24 cellular contexts compared by ENCODE assay signal in the genomic region with DNA sequence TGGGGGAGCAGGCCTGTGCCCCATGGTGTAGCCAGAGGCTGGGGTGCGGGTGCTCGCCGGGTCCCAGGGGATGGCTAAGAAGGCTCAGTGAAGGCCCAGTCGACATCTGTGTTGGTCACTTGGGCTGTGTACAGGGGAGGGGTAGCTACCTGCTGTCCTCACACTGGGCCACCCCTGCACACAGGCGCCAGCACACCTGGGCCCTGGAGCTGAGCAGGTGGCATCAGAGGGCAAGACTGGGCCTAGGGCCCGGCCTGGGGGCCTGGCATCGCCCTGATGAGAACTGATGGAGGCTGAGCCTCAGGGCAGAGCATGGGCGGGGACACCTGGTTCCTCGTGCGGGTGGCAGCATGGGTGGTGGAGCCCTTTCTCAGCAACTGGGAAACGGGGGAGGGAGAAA. TPM values are rescaled to one million over a fixed set of nuclear protein-coding genes. Genes with fewer than 3 reads are reported as not detected.
"Had no signal": no experiment of that assay in that cellular context is flagged by ENCODE, and none has a peak within 500 bp of the region (broad histone marks: within the 10 kb centered on the region; RNA-seq: fewer than 3 reads in every experiment).

No MANE protein-coding gene starts in this region.

- H3K36me3 Mint-ChIP-seq: naive thymus-derived CD4-positive, alpha-beta T cell; stimulated activated effector memory CD8-positive, alpha-beta T cell treated with anti-CD3 and anti-CD28 coated beads, Interleukin-12 subunit alpha, Interleukin-12 subunit beta, amount 100 ng/mL, for 72 hours had no signal

- DNase-seq: cortex of kidney; effector memory CD4-positive, alpha-beta T cell; gastrocnemius medialis; heart right ventricle; hypothalamus; left ventricle myocardium inferior; mesenchymal stem cell; naive thymus-derived CD4-positive, alpha-beta T cell; nephron progenitor cell; stimulated activated CD4-positive, alpha-beta T cell treated with anti-CD3 and anti-CD28 coated beads, Interleukin-4, amount 100 ng/mL, for 1 hour; stimulated activated CD8-positive, alpha-beta memory T cell treated with anti-CD3 and anti-CD28 coated beads, Interleukin-4, amount 100 ng/mL, for 48 hours; stimulated activated naive CD8-positive, alpha-beta T cell treated with anti-CD3 and anti-CD28 coated beads, Interleukin-15, Interleukin-2, amounts not matched to agents 100 U/mL and 50 U/mL, for 24 hours; thyroid gland; uterus had no signal

- H3K4me1 ChIP-seq: gastrocnemius medialis, heart right ventricle, left ventricle myocardium inferior, upper lobe of left lung, uterus had no signal

- H3K4me3 ChIP-seq: gastrocnemius medialis, heart right ventricle, left ventricle myocardium inferior, lung, right atrium auricular region, smooth muscle cell, suprapubic skin, thyroid gland, upper lobe of left lung, uterus had no signal

- H3K27ac Mint-ChIP-seq: naive thymus-derived CD4-positive, alpha-beta T cell; stimulated activated effector memory CD8-positive, alpha-beta T cell treated with anti-CD3 and anti-CD28 coated beads, Interleukin-12 subunit alpha, Interleukin-12 subunit beta, amount 100 ng/mL, for 72 hours had no signal

- H3K9me3 Mint-ChIP-seq: naive thymus-derived CD4-positive, alpha-beta T cell; nephron progenitor cell; stimulated activated effector memory CD8-positive, alpha-beta T cell treated with anti-CD3 and anti-CD28 coated beads, Interleukin-12 subunit alpha, Interleukin-12 subunit beta, amount 100 ng/mL, for 72 hours had no signal

- H3K27ac ChIP-seq: gastrocnemius medialis, heart right ventricle, left ventricle myocardium inferior, neutrophil, right atrium auricular region, suprapubic skin, thyroid gland, upper lobe of left lung, uterus had no signal

- H3K36me3 ChIP-seq: gastrocnemius medialis, heart right ventricle, left ventricle myocardium inferior, neutrophil, right atrium auricular region, suprapubic skin, thyroid gland, upper lobe of left lung, uterus had no signal

- ATAC-seq: esophagus mucosa; gastrocnemius medialis; naive thymus-derived CD4-positive, alpha-beta T cell; stimulated activated effector memory CD8-positive, alpha-beta T cell treated with anti-CD3 and anti-CD28 coated beads, Interleukin-12 subunit alpha, Interleukin-12 subunit beta, amount 100 ng/mL, for 72 hours; stimulated activated naive CD8-positive, alpha-beta T cell treated with anti-CD3 and anti-CD28 coated beads, Interleukin-15, Interleukin-2, amounts not matched to agents 100 U/mL and 50 U/mL, for 24 hours had no signal

- H3K4me1 Mint-ChIP-seq: naive thymus-derived CD4-positive, alpha-beta T cell; stimulated activated effector memory CD8-positive, alpha-beta T cell treated with anti-CD3 and anti-CD28 coated beads, Interleukin-12 subunit alpha, Interleukin-12 subunit beta, amount 100 ng/mL, for 72 hours had no signal

- H3K27me3 Mint-ChIP-seq: naive thymus-derived CD4-positive, alpha-beta T cell had no signal

- H3K4me3 Mint-ChIP-seq: naive thymus-derived CD4-positive, alpha-beta T cell; nephron progenitor cell; stimulated activated effector memory CD8-positive, alpha-beta T cell treated with anti-CD3 and anti-CD28 coated beads, Interleukin-12 subunit alpha, Interleukin-12 subunit beta, amount 100 ng/mL, for 72 hours had no signal

- H3K4me2 ChIP-seq: smooth muscle cell had no signal

- H3K27me3 ChIP-seq: gastrocnemius medialis, heart right ventricle, neutrophil, right atrium auricular region, suprapubic skin, thyroid gland, upper lobe of left lung, uterus had no signal

- H3K9me3 ChIP-seq: gastrocnemius medialis, heart right ventricle, left ventricle myocardium inferior, neutrophil, right atrium auricular region, suprapubic skin, thyroid gland, upper lobe of left lung, uterus had no signal

RNA-seq across cellular contexts. Expression of a gene that starts 0.9 kb away (rescaled TPM):
- total RNA-seq: esophagus mucosa; fibroblast of lung; left ventricle myocardium inferior; naive thymus-derived CD4-positive, alpha-beta T cell; osteocyte; right atrium auricular region; suprapubic skin; thyroid gland; uterus had no signal
- polyA plus RNA-seq: fibroblast of lung; naive thymus-derived CD4-positive, alpha-beta T cell had no signal

RNA-seq across cellular contexts. Expression of a gene that starts 11.0 kb away (rescaled TPM):
- total RNA-seq: fibroblast of lung; gastrocnemius medialis; left ventricle myocardium inferior; naive thymus-derived CD4-positive, alpha-beta T cell; osteocyte; right atrium auricular region; smooth muscle cell; suprapubic skin; thyroid gland; uterus had no signal
- polyA plus RNA-seq: fibroblast of lung; naive thymus-derived CD4-positive, alpha-beta T cell had no signal

RNA-seq across cellular contexts. Expression of a gene that starts 43.6 kb away (rescaled TPM):
- total RNA-seq: naive thymus-derived CD4-positive, alpha-beta T cell had no signal
- polyA plus RNA-seq: naive thymus-derived CD4-positive, alpha-beta T cell had no signal
